1 cellular context compared by ENCODE assay signal in the genomic region with DNA sequence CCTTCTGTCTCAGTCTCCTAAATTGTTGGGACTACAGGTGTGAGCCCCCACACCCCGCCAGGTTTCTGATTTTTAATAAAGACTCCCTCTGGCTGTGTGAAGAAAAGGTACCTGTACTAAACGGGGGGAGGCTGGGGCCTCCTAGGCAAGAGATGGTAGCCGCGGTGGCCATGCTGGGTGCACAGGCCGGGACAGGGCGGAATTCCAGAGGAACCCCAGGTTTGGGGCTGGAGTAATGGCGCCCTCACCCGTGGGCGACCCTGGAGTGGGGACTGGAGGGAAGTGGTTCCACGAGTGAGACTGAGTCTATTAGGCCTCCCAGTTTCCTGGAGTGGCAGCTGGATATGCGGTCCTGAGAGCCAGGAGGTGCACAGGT.
TF ChIP-seq lines count a peak whose summit lies in the region.

No MANE protein-coding gene starts in this region.

TF ChIP-seq in liver, 16 proteins besides CTCF, POLR2A, EP300 and RAD21 (continued from another document):
- TF ChIP-seq, protein P1, sequence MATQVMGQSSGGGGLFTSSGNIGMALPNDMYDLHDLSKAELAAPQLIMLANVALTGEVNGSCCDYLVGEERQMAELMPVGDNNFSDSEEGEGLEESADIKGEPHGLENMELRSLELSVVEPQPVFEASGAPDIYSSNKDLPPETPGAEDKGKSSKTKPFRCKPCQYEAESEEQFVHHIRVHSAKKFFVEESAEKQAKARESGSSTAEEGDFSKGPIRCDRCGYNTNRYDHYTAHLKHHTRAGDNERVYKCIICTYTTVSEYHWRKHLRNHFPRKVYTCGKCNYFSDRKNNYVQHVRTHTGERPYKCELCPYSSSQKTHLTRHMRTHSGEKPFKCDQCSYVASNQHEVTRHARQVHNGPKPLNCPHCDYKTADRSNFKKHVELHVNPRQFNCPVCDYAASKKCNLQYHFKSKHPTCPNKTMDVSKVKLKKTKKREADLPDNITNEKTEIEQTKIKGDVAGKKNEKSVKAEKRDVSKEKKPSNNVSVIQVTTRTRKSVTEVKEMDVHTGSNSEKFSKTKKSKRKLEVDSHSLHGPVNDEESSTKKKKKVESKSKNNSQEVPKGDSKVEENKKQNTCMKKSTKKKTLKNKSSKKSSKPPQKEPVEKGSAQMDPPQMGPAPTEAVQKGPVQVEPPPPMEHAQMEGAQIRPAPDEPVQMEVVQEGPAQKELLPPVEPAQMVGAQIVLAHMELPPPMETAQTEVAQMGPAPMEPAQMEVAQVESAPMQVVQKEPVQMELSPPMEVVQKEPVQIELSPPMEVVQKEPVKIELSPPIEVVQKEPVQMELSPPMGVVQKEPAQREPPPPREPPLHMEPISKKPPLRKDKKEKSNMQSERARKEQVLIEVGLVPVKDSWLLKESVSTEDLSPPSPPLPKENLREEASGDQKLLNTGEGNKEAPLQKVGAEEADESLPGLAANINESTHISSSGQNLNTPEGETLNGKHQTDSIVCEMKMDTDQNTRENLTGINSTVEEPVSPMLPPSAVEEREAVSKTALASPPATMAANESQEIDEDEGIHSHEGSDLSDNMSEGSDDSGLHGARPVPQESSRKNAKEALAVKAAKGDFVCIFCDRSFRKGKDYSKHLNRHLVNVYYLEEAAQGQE (IDR thresholded peaks at IDR 0.05): no peak
- TF ChIP-seq TAF1 (conservative IDR thresholded peaks at IDR 0.05) (no peak), SP1 (IDR thresholded peaks at IDR 0.05) (no peak)
